Comparison of ENCODE assay signal across 14 cellular contexts in the genomic region with DNA sequence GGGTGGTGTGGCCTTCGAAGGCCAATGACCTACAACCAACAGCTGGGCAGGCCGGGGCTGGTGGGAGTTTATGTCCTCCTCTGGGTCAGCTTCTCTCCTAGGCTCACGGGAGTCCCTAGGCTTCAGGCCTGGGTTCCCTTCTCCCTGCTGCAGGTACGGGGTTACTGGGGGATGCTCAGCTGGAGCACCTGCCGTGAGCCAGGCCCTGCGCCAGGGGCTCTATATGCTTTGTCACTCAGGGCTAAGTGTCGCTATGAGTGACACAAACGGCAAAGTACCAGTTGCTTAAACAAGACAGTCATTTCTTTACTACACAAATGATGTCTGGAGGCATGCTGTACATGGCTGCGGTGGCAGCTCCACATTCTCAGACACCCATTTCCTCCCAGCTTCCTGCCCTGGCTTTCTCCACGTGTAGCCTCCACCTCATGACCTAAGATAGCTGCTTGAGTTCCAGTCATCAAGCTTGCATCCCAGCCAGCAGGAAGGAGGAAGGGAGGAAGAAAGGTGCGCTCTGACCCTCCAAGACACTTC. TPM values are rescaled to one million over a fixed set of nuclear protein-coding genes. Genes with fewer than 3 reads are reported as not detected.
DNase-seq lines count a peak whose midpoint lies in the region; ATAC-seq lines count a peak whose summit lies in the region.
"Had no signal": no experiment of that assay in that cellular context is flagged by ENCODE, and none has a peak within 500 bp of the region (broad histone marks: within the 10 kb centered on the region; RNA-seq: fewer than 3 reads in every experiment).

No MANE protein-coding gene starts in this region.

- DNase-seq in activated CD4-positive, alpha-beta T cell treated with anti-CD3 and anti-CD28 coated beads, Interleukin-2, amount 10 ng/mL, durations not matched to agents 7 days and 5 days, result peak; percentile 42
- DNase-seq in activated CD4-positive, alpha-beta T cell treated with anti-CD3 and anti-CD28 coated beads, Interleukin-2, amount 50 U/mL, for 1 hour, result no peak
- DNase-seq in activated T-cell treated with anti-CD3 and anti-CD28 coated beads, Interleukin-2, amount 50 U/mL, for 72 hours, result peak; percentile 76 to 78
- DNase-seq in stimulated activated CD4-positive, alpha-beta T cell treated with anti-CD3 and anti-CD28 coated beads, Interleukin-4, amount 100 ng/mL, for 24 hours, result peak; percentile 51
- DNase-seq in left colon, result no peak
- DNase-seq: body of pancreas, NCI-H2029 treated with DMSO at 0.1 percent for 48 hours, Peyer's patch, WERI-Rb-1 had no signal

- no peaks in the 10 kb centered on the region for H3K27me3 Mint-ChIP-seq in activated CD4-positive, alpha-beta T cell treated with anti-CD3 and anti-CD28 coated beads, Interleukin-2, amount 10 ng/mL, durations not matched to agents 7 days and 5 days
- H3K27me3 Mint-ChIP-seq in activated T-cell treated with anti-CD3 and anti-CD28 coated beads, Interleukin-2, amount 50 U/mL, for 72 hours (ENCODE audit: low read depth), result no peaks in the 10 kb centered on the region

- ATAC-seq in HG02759 (IDR thresholded peaks at IDR 0.05; ENCODE audit: unreplicated experiment), result peak; percentile 80
- peak; percentile 91 to 93 for ATAC-seq in activated T-cell treated with anti-CD3 and anti-CD28 coated beads, Interleukin-2, amount 50 U/mL, for 72 hours (replicated peaks in 1 of 2)
- no peak for ATAC-seq in GM21381 (IDR thresholded peaks at IDR 0.05; ENCODE audit: unreplicated experiment)
- ATAC-seq in GM21619 (IDR thresholded peaks at IDR 0.05; ENCODE audit: unreplicated experiment), result no peak
- no peak for ATAC-seq in left colon
- ATAC-seq: body of pancreas had no signal

- peaks cover 28% of the 10 kb centered on the region for H3K4me1 Mint-ChIP-seq in activated CD4-positive, alpha-beta T cell treated with anti-CD3 and anti-CD28 coated beads, Interleukin-2, amount 10 ng/mL, durations not matched to agents 7 days and 5 days
- H3K4me1 Mint-ChIP-seq in activated T-cell treated with anti-CD3 and anti-CD28 coated beads, Interleukin-2, amount 50 U/mL, for 72 hours (ENCODE audit: low read depth), result peaks cover 38% of the 10 kb centered on the region

- CTCF ChIA-PET in activated CD4-positive, alpha-beta T cell treated with anti-CD3 and anti-CD28 coated beads, Interleukin-2, amount 10 ng/mL, durations not matched to agents 7 days and 5 days (lab: Charles Lee), result interaction anchor here (1.1 kb wide), 3 partner anchors 20 to 48 kb away, joined by 3 to 4 read pairs (median 3); a partner anchor contains a TSS

- peaks cover 5% of the 10 kb centered on the region for H3K9me3 Mint-ChIP-seq in activated CD4-positive, alpha-beta T cell treated with anti-CD3 and anti-CD28 coated beads, Interleukin-2, amount 10 ng/mL, durations not matched to agents 7 days and 5 days
- H3K9me3 Mint-ChIP-seq in activated T-cell treated with anti-CD3 and anti-CD28 coated beads, Interleukin-2, amount 50 U/mL, for 72 hours, result peaks cover 0 to 4% of the 10 kb centered on the region in 2 donors

- POLR2A ChIA-PET in activated CD4-positive, alpha-beta T cell treated with anti-CD3 and anti-CD28 coated beads, Interleukin-2, amount 10 ng/mL, durations not matched to agents 7 days and 5 days (lab: Charles Lee), result no interaction called here

- intact Hi-C loops in left colon (cut with DNase I, micrococcal nuclease), result no loop called here

- no peaks in the 10 kb centered on the region for H3K36me3 Mint-ChIP-seq in activated CD4-positive, alpha-beta T cell treated with anti-CD3 and anti-CD28 coated beads, Interleukin-2, amount 10 ng/mL, durations not matched to agents 7 days and 5 days (ENCODE audit: low read depth)
- H3K36me3 Mint-ChIP-seq in activated T-cell treated with anti-CD3 and anti-CD28 coated beads, Interleukin-2, amount 50 U/mL, for 72 hours (ENCODE audit: insufficient read depth in 2 of 2), result peaks cover 0 to 3% of the 10 kb centered on the region in 2 donors

- H3K27ac Mint-ChIP-seq in activated CD4-positive, alpha-beta T cell treated with anti-CD3 and anti-CD28 coated beads, Interleukin-2, amount 10 ng/mL, durations not matched to agents 7 days and 5 days, result peak overlapping the region; percentile 41
- peak overlapping the region; percentile 48 for H3K27ac Mint-ChIP-seq in activated T-cell treated with anti-CD3 and anti-CD28 coated beads, Interleukin-2, amount 50 U/mL, for 72 hours

- H3K4me3 Mint-ChIP-seq in activated CD4-positive, alpha-beta T cell treated with anti-CD3 and anti-CD28 coated beads, Interleukin-2, amount 10 ng/mL, durations not matched to agents 7 days and 5 days, result no peak overlapping the region
- no peak overlapping the region for H3K4me3 Mint-ChIP-seq in activated T-cell treated with anti-CD3 and anti-CD28 coated beads, Interleukin-2, amount 50 U/mL, for 72 hours

RNA-seq across cellular contexts. Expression of a gene that starts 22.5 kb away (rescaled TPM):
- 10 to 100 TPM; 29.5 to 29.9 TPM for total RNA-seq in activated CD4-positive, alpha-beta T cell treated with anti-CD3 and anti-CD28 coated beads, Interleukin-2, amount 10 ng/mL, durations not matched to agents 7 days and 5 days
- total RNA-seq in activated T-cell treated with anti-CD3 and anti-CD28 coated beads, Interleukin-2, amount 50 U/mL, for 72 hours, result 100 to 1,000 TPM; 121 to 124 TPM
- total RNA-seq in left colon, result 10 to 100 TPM; 17.7 to 30.8 TPM

RNA-seq across cellular contexts. Expression of a gene that starts 27.4 kb away (rescaled TPM):
- not detected for total RNA-seq in activated CD4-positive, alpha-beta T cell treated with anti-CD3 and anti-CD28 coated beads, Interleukin-2, amount 10 ng/mL, durations not matched to agents 7 days and 5 days
- 1 to 10 TPM in 1 of 2 donors, under 1 TPM in 1; 0.70 to 1.1 TPM for total RNA-seq in activated T-cell treated with anti-CD3 and anti-CD28 coated beads, Interleukin-2, amount 50 U/mL, for 72 hours
- total RNA-seq in left colon, result 100 to 1,000 TPM; 161 to 279 TPM
- total RNA-seq: myocyte, subcutaneous adipose tissue had no signal

Comparison
In these comparisons a context has a peak if more than half of its experiments do, and no peak if none do; other contexts are left out.
1. DNase-seq: peak in activated CD4-positive, alpha-beta T cell treated with anti-CD3 and anti-CD28 coated beads, Interleukin-2, amount 10 ng/mL, durations not matched to agents 7 days and 5 days (single experiment), activated T-cell treated with anti-CD3 and anti-CD28 coated beads, Interleukin-2, amount 50 U/mL, for 72 hours (2 of 2) and stimulated activated CD4-positive, alpha-beta T cell treated with anti-CD3 and anti-CD28 coated beads, Interleukin-4, amount 100 ng/mL, for 24 hours (single experiment); none in activated CD4-positive, alpha-beta T cell treated with anti-CD3 and anti-CD28 coated beads, Interleukin-2, amount 50 U/mL, for 1 hour (single experiment) and left colon (0 of 2).
2. ATAC-seq: peak in HG02759 (single experiment) and activated T-cell treated with anti-CD3 and anti-CD28 coated beads, Interleukin-2, amount 50 U/mL, for 72 hours (2 of 2); none in GM21381 (single experiment), GM21619 (single experiment) and left colon (single experiment).
3. RNA of a gene that starts 27.4 kb away (total RNA-seq): 161 to 279 TPM in left colon; 0.70 to 1.1 TPM in activated T-cell treated with anti-CD3 and anti-CD28 coated beads, Interleukin-2, amount 50 U/mL, for 72 hours and not detected in activated CD4-positive, alpha-beta T cell treated with anti-CD3 and anti-CD28 coated beads, Interleukin-2, amount 10 ng/mL, durations not matched to agents 7 days and 5 days; every median in the first group is over 10 times any median in the second.